Comparison of ENCODE assay signal across 1 cellular context in genomic region chr14:23164250-23164649, GRCh38.
A peak's percentile ranks its signal among the peaks of the same experiment; 100 is the strongest.
TF ChIP-seq lines count a peak whose summit lies in the region.

No MANE protein-coding gene starts in this region.

TF ChIP-seq in K562, 482 proteins besides CTCF, POLR2A, EP300 and RAD21 (continued from another document and continues in another):
- TF ChIP-seq CBFA2T2 (conservative IDR thresholded peaks at IDR 0.05) = peak; percentile 63
- TF ChIP-seq HDGF (IDR thresholded peaks at IDR 0.05) = no peak
- TF ChIP-seq TCFL5 (CRISPR knock-in tag; conservative IDR thresholded peaks at IDR 0.05) = no peak
- 0 out of 2 replicates have a peak, but pooled peaks have one; percentile 18 for TF ChIP-seq GABPA (tag; conservative IDR thresholded peaks at IDR 0.05; ENCODE audit: low read depth)
- peak; percentile 83 for TF ChIP-seq JUND (IDR thresholded peaks at IDR 0.05; ENCODE audit: borderline replicate concordance, low read depth, low read length)
- TF ChIP-seq JUND (tag; IDR thresholded peaks at IDR 0.05; ENCODE audit: borderline replicate concordance, low read depth, low read length) = peak; percentile 85; the same call in 1 of the 3 replicates
- TF ChIP-seq ILK (tag; IDR thresholded peaks at IDR 0.05; ENCODE audit: borderline replicate concordance, low read depth) = no peak
- TF ChIP-seq PURB (CRISPR knock-in tag; IDR thresholded peaks at IDR 0.05; ENCODE audit: low read depth) = no peak
- TF ChIP-seq CBX3 (IDR thresholded peaks at IDR 0.05; ENCODE audit: borderline replicate concordance in 1 of 2, low read length in 2 of 2) = peak in 1 of 2 experiments; percentile 25; a peak in 1 of 3 replicates
- TF ChIP-seq NKRF (IDR thresholded peaks at IDR 0.05; ENCODE audit: borderline replicate concordance) = peak; percentile 23; the same call in 1 of the 2 replicates
- TF ChIP-seq PCBP2 (IDR thresholded peaks at IDR 0.05; ENCODE audit: low read depth, low read length, poor library complexity, severe bottlenecking) = no peak
- TF ChIP-seq ZEB2 (IDR thresholded peaks at IDR 0.05) = peak; percentile 64
- TF ChIP-seq TEAD4 (IDR thresholded peaks at IDR 0.05; ENCODE audit: low read length) = peak; percentile 75
- no peak for TF ChIP-seq TEAD4 (CRISPR knock-in tag; IDR thresholded peaks at IDR 0.05; ENCODE audit: borderline replicate concordance)
- TF ChIP-seq TAL1 (IDR thresholded peaks at IDR 0.05) = peak; percentile 41; the same call in 1 of the 2 replicates
- peak; percentile 17 for TF ChIP-seq ZFP36 (IDR thresholded peaks at IDR 0.05; ENCODE audit: low read depth, low read length, partially characterized antibody)
- TF ChIP-seq SMARCE1 (IDR thresholded peaks at IDR 0.05) = peak; percentile 79; the same call in 1 of the 2 replicates
- TF ChIP-seq NFXL1 (CRISPR knock-in tag; IDR thresholded peaks at IDR 0.05) = no peak
- no peak for TF ChIP-seq SFPQ (IDR thresholded peaks at IDR 0.05; ENCODE audit: low read depth, low read length)
- no peak for TF ChIP-seq FOXO4 (CRISPR knock-in tag; IDR thresholded peaks at IDR 0.05)
- TF ChIP-seq PKNOX1 (IDR thresholded peaks at IDR 0.05) = peak; percentile 16; the same call in 1 of the 2 replicates
- no peak for TF ChIP-seq ZNF316 (IDR thresholded peaks at IDR 0.05)
- TF ChIP-seq CLOCK (CRISPR knock-in tag; IDR thresholded peaks at IDR 0.05; ENCODE audit: borderline replicate concordance) = no peak
- TF ChIP-seq ZNF780A (CRISPR knock-in tag; IDR thresholded peaks at IDR 0.05) = no peak
- TF ChIP-seq ZNF592 (IDR thresholded peaks at IDR 0.05) = peak; percentile 93
- no peak for TF ChIP-seq CREBBP (IDR thresholded peaks at IDR 0.05; ENCODE audit: low read depth, low read length)
- TF ChIP-seq DDX20 (tag; IDR thresholded peaks at IDR 0.05; ENCODE audit: low read depth) = peak; percentile 36; the same call in 1 of the 2 replicates
- TF ChIP-seq BHLHE40 (IDR thresholded peaks at IDR 0.05; ENCODE audit: low read length) = peak; percentile 52; the same call in 1 of the 2 replicates
- TF ChIP-seq POLR2AphosphoS5 (IDR thresholded peaks at IDR 0.05; ENCODE audit: control insufficient read depth, insufficient read depth, low read depth, low read length) = no peak
- TF ChIP-seq SOX6 (IDR thresholded peaks at IDR 0.05) = peak; percentile 80
- TF ChIP-seq RB1 (IDR thresholded peaks at IDR 0.05; ENCODE audit: low read depth) = 0 out of 2 replicates have a peak, but pooled peaks have one; percentile 13
- peak; percentile 17; the same call in 1 of the 2 replicates for TF ChIP-seq TOE1 (IDR thresholded peaks at IDR 0.05; ENCODE audit: borderline replicate concordance)
- TF ChIP-seq TOE1 (CRISPR knock-in tag; IDR thresholded peaks at IDR 0.05; ENCODE audit: borderline replicate concordance, low read depth) = no peak
- TF ChIP-seq BCOR (IDR thresholded peaks at IDR 0.05) = no peak
- peak; percentile 69; the same call in 1 of the 2 replicates for TF ChIP-seq GATAD2A (IDR thresholded peaks at IDR 0.05)
- TF ChIP-seq DMBX1 (CRISPR knock-in tag; IDR thresholded peaks at IDR 0.05; ENCODE audit: borderline replicate concordance) = peak; percentile 76; the same call in 1 of the 2 replicates
- peak in 1 of 2 experiments; percentile 95; a peak in 1 of 4 replicates for TF ChIP-seq SRF (CRISPR knock-in tag; IDR thresholded peaks at IDR 0.05)
- peak; percentile 65; the same call in 1 of the 2 replicates for TF ChIP-seq ATF3 (IDR thresholded peaks at IDR 0.05)
- no peak for TF ChIP-seq ATF3 (CRISPR knock-in tag; conservative IDR thresholded peaks at IDR 0.05)
- peak; percentile 54; the same call in 1 of the 2 replicates for TF ChIP-seq GATA2 (CRISPR knock-in tag; IDR thresholded peaks at IDR 0.05)
- peak; percentile 51; the same call in 1 of the 2 replicates for TF ChIP-seq TFAP4 (CRISPR knock-in tag; IDR thresholded peaks at IDR 0.05; ENCODE audit: borderline replicate concordance)
- no peak for TF ChIP-seq EZH2 (IDR thresholded peaks at IDR 0.05; ENCODE audit: borderline replicate concordance, low read depth, low read length)
- peak; percentile 58 to 63; a peak in 3 of 4 replicates for TF ChIP-seq NRF1 (conservative IDR thresholded peaks at IDR 0.05 in 1 of 2, IDR thresholded peaks at IDR 0.05 in 1 of 2)
- TF ChIP-seq PREB (CRISPR knock-in tag; IDR thresholded peaks at IDR 0.05) = no peak
- peak; percentile 76; the same call in 1 of the 2 replicates for TF ChIP-seq ZNF644 (tag; IDR thresholded peaks at IDR 0.05; ENCODE audit: low read depth)
- no peak for TF ChIP-seq TBP (optimal IDR thresholded peaks at IDR 0.05; ENCODE audit: low read depth, low read length)
- peak in 1 of 2 experiments; percentile 49; a peak in 1 of 4 replicates for TF ChIP-seq TBL1XR1 (IDR thresholded peaks at IDR 0.05; ENCODE audit: low read length in 2 of 2)
- peak; percentile 88 for TF ChIP-seq ATF7 (IDR thresholded peaks at IDR 0.05)
- TF ChIP-seq SMARCC2 (IDR thresholded peaks at IDR 0.05; ENCODE audit: low read depth) = peak; percentile 70
